In the genomic region with DNA sequence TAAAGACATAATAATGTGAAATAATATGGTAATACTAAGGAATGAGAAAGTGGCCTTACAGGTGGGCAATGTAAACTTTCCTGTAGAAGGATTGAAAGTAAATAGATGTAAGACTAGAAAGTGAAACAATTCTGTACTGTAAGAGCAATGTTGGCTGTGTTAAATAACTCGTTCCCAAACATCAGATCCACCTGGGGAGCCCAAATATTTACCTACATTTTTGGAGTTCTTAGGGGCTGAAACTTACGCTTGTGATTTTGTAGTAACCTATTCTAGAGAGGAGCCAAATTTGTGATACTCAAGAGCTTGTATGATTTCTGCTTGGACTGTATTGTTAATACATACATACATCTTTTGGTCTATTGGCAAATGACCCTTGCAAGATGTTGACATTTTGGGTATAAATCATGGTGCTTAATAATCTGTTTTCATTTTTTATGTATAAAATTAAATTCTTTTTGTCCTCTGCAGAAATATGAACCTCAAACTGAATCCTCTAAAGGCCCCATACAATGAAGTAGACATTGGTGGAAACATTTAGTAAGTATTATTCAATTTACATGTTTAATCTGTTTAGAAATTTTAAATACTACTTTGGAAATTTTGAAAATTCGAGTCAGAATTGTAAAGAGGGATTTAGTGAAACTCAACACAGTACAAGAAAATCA, we compare ENCODE assay signal across 14 cellular contexts. TPM values are rescaled to one million over a fixed set of nuclear protein-coding genes. Genes with fewer than 3 reads are reported as not detected.
A peak's percentile ranks its signal among the peaks of the same experiment; 100 is the strongest.
DNase-seq lines count a peak whose midpoint lies in the region; ATAC-seq, FAIRE-seq and TF ChIP-seq lines count a peak whose summit lies in the region.
"Had no signal": no experiment of that assay in that cellular context is flagged by ENCODE, and none has a peak within 500 bp of the region (broad histone marks: within the 10 kb centered on the region; RNA-seq: fewer than 3 reads in every experiment).

No MANE protein-coding gene starts in this region.

- no peaks in the 10 kb centered on the region for H3K9me3 Mint-ChIP-seq in nephron

- intact Hi-C loops in GM12878 (cut with micrococcal nuclease; ENCODE audit: unreplicated experiment): no loop called here

- no peak overlapping the region for H3K4me3 Mint-ChIP-seq in nephron

- in situ Hi-C loops in GM12878 (cut with MboI): no loop called here

- FAIRE-seq in A549 (lab: Jason Lieb, UNC) (peak; percentile 49), GM12878 (lab: Jason Lieb, UNC) (peak; percentile 57)
- FAIRE-seq: kidney had no signal

- H4K20me1 ChIP-seq in GM12878 (ENCODE audit: control insufficient read depth, insufficient read depth): no peaks in the 10 kb centered on the region

- 50% methylated on average over 3 of the region's 3 CpGs for WGBS in A549 (ENCODE audit: missing lambda C conversion rate)
- WGBS in GM12878 (ENCODE audit: insufficient coverage, insufficient replicate concordance, low lambda C conversion rate, missing lambda C conversion rate): 93% methylated on average over 3 of the region's 3 CpGs

- DNase-seq in A549 (ENCODE audit: low read depth in 1 of 2, low spot score in 1 of 2): no peak
- peak; percentile 0 for DNase-seq in HCEC 1CT
- DNase-seq in GM12878 (ENCODE audit: low read depth, low spot score): no peak
- no peak for DNase-seq in kidney tubule cell (ENCODE audit: low spot score)
- DNase-seq in stimulated activated CD4-positive, alpha-beta T cell treated with anti-CD3 and anti-CD28 coated beads, Interleukin-4, amount 100 ng/mL, for 1 hour: no peak
- DNase-seq in hippocampal formation (lab: John Stamatoyannopoulos, UW): no peak
- DNase-seq in foreskin fibroblast: no peak
- DNase-seq: activated CD4-positive, CD25-positive, alpha-beta regulatory T cell treated with anti-CD3 and anti-CD28 coated beads, Interleukin-2, amount 50 U/mL, for 72 hours; kidney; NCI-H2107; NK-92 treated with Interleukin-12 subunit alpha and Interleukin-12 subunit beta, amount 100 ng/mL, for 24 hours; SK-N-SH had no signal

- no peaks in the 10 kb centered on the region for H3K27me3 ChIP-seq in GM12878 (replicated peaks in 1 of 2; ENCODE audit: control insufficient read depth in 2 of 2, insufficient read depth in 2 of 2, low read length in 1 of 2)

- H3K79me2 ChIP-seq in GM12878 (ENCODE audit: control insufficient read depth, insufficient read depth, low read length): peaks cover 96% of the 10 kb centered on the region

- peak overlapping the region; percentile 47 to 71 (median 51) for H3K27ac Mint-ChIP-seq in nephron

- peaks cover 48% of the 10 kb centered on the region for H3K4me1 Mint-ChIP-seq in nephron

- H3K27ac ChIP-seq in A549 (no peak overlapping the region), GM12878 (ENCODE audit: control insufficient read depth, insufficient read depth) (no peak overlapping the region)
- H3K27ac ChIP-seq: C4-2B had no signal

- TF ChIP-seq EP300 in A549 (IDR thresholded peaks at IDR 0.05) (no peak), GM12878 (IDR thresholded peaks at IDR 0.05; ENCODE audit: borderline replicate concordance in 1 of 2, control insufficient read depth in 1 of 2, low read depth in 2 of 2, low read length in 2 of 2) (no peak)

- H3K27me3 Mint-ChIP-seq in nephron (ENCODE audit: low read depth): no peaks in the 10 kb centered on the region

- CTCF ChIA-PET in A549 (lab: Yijun Ruan, JAX): interaction anchor here (1.0 to 3.5 kb wide), 3 partner anchors 26 to 82 kb away, joined by 3 to 15 read pairs (median 3); no protein-coding TSS in a partner anchor
- CTCF ChIA-PET in GM12878 (lab: Yijun Ruan, JAX): interaction anchor here (0.9 to 2.1 kb wide), 2 partner anchors 83 to 88 kb away, joined by 3 to 6 read pairs; no protein-coding TSS in a partner anchor

- H3K4me3 ChIP-seq in A549 (no peak overlapping the region), GM12878 (no peak overlapping the region), foreskin fibroblast (ENCODE audit: low read depth in 1 of 2, low read length in 2 of 2) (no peak overlapping the region)

- TF ChIP-seq POLR2A in A549 (IDR thresholded peaks at IDR 0.05; ENCODE audit: low read length) (no peak), GM12878 (IDR thresholded peaks at IDR 0.05; ENCODE audit: low read depth, low read length) (no peak)

- BruUV-seq in GM12878 (replicated peaks; lab: Mats Ljungman, UMichigan): no TSS peak

- H3K9me3 ChIP-seq in A549 (no peaks in the 10 kb centered on the region), GM12878 (replicated peaks; ENCODE audit: control insufficient read depth, insufficient read depth, low read length) (no peaks in the 10 kb centered on the region; the same call in 1 of the 3 replicates)
- H3K9me3 ChIP-seq: SK-N-SH had no signal

- no peak overlapping the region for H3K9ac ChIP-seq in GM12878 (ENCODE audit: control insufficient read depth, insufficient read depth, low read length)
- H3K9ac ChIP-seq: SK-N-SH had no signal

- peaks cover 4 to 37% of the 10 kb centered on the region in 2 experiments; a peak in 3 of 4 replicates for H3K36me3 ChIP-seq in GM12878 (ENCODE audit: control insufficient read depth in 2 of 2, insufficient read depth in 2 of 2, low read length in 1 of 2)

- TF ChIP-seq RAD21 in A549 (conservative IDR thresholded peaks at IDR 0.05 in 1 of 2, IDR thresholded peaks at IDR 0.05 in 1 of 2): no peak
- TF ChIP-seq RAD21 in GM12878 (IDR thresholded peaks at IDR 0.05; ENCODE audit: insufficient read depth, low read depth, low read length): no peak

- SMC1A ChIA-PET in GM12878 (lab: Charles Lee; ENCODE audit: uncharacterized antibody, unreplicated experiment): interaction anchor here (1.2 to 16.8 kb wide), 3 partner anchors 13 to 60 kb away, joined by 3 to 252 read pairs (median 4); a partner anchor contains a TSS

- TF ChIP-seq CTCF in A549 (IDR thresholded peaks at IDR 0.05): no peak
- no peak for TF ChIP-seq CTCF in GM12878 (IDR thresholded peaks at IDR 0.05 in 2 of 3, conservative IDR thresholded peaks at IDR 0.05 in 1 of 3; ENCODE audit: control insufficient read depth in 2 of 3, extremely low read depth in 1 of 3, insufficient read depth in 1 of 3, low read depth in 3 of 3, low read length in 3 of 3)
- TF ChIP-seq CTCF in nephron (IDR thresholded peaks at IDR 0.05; ENCODE audit: unreplicated experiment in 3 of 3): no peak
- TF ChIP-seq CTCF in foreskin fibroblast (IDR thresholded peaks at IDR 0.05; ENCODE audit: low read depth, low read length): no peak

- H3K4me2 ChIP-seq in A549: peak overlapping the region; percentile 7; the same call in 1 of the 3 replicates
- H3K4me2 ChIP-seq in GM12878 (ENCODE audit: control insufficient read depth, insufficient read depth): no peak overlapping the region
- H3K4me2 ChIP-seq: SK-N-SH had no signal

- no peak for ATAC-seq in A549
- ATAC-seq in GM12878: peak; percentile 16

- H3K36me3 Mint-ChIP-seq in nephron (ENCODE audit: low read depth): peaks cover 87% of the 10 kb centered on the region

- POLR2A ChIA-PET in A549 (lab: Yijun Ruan, JAX) (interaction anchor here (1.1 to 6.1 kb wide), 3 partner anchors 7 to 26 kb away, joined by 3 to 46 read pairs (median 3); no protein-coding TSS in a partner anchor), GM12878 (lab: Charles Lee) (interaction anchor here (0.7 to 2.1 kb wide), 4 partner anchors 8 to 82 kb away, joined by 3 to 10 read pairs (median 8); a partner anchor contains a TSS)

- no peak overlapping the region for H2AFZ ChIP-seq in GM12878 (ENCODE audit: control insufficient read depth, low read depth, low read length)

- H3K4me1 ChIP-seq in A549: peaks cover 71% of the 10 kb centered on the region
- peaks cover 3% of the 10 kb centered on the region; the same call in 1 of the 2 replicates for H3K4me1 ChIP-seq in GM12878 (ENCODE audit: control insufficient read depth, insufficient read depth, low read length)

- RAD21 ChIA-PET in GM12878 (lab: Charles Lee; ENCODE audit: unreplicated experiment): no interaction called here

TF ChIP-seq in A549, 52 proteins besides CTCF, POLR2A, EP300 and RAD21 (continues in another document):
- TF ChIP-seq NPAS2 (CRISPR knock-in tag; IDR thresholded peaks at IDR 0.05; ENCODE audit: borderline replicate concordance) (no peak), TFCP2L1 (CRISPR knock-in tag; IDR thresholded peaks at IDR 0.05) (0 out of 2 replicates have a peak, but pooled peaks have one; percentile 23)

TF ChIP-seq in GM12878, 131 proteins besides CTCF, POLR2A, EP300 and RAD21 (continues in another document):
- TF ChIP-seq EZH2 (IDR thresholded peaks at IDR 0.05; ENCODE audit: borderline replicate concordance, control insufficient read depth, low read depth, low read length) (no peak), SRF (IDR thresholded peaks at IDR 0.05; ENCODE audit: low read depth in 2 of 2, low read length in 2 of 2) (no peak), CEBPB (IDR thresholded peaks at IDR 0.05; ENCODE audit: borderline replicate concordance in 1 of 2, low read depth in 2 of 2, low read length in 2 of 2) (no peak), MTA2 (IDR thresholded peaks at IDR 0.05; ENCODE audit: low read depth) (no peak)

RNA-seq across cellular contexts. Expression of a gene that starts 8.5 kb away (rescaled TPM):
- polyA plus RNA-seq in A549 (2011; rRNA removed) (68.2 and 88.1 TPM in 2 replicates), A549 (2017; fragmentation: RNase III; extraction: RNeasy Plus Mini Kit Qiagen cat#74134 plus additional on column Dnase treatment) (29.5 to 30.2 TPM (median 29.5 TPM) in 3 replicates), GM12878 (2011; rRNA removed) (94.7 and 100 TPM in 2 replicates), GM12878 (2014; fragmentation: Illumina TruSeq; extraction: Trizol) (88.0 and 102 TPM in 2 replicates), GM12878 (2014; fragmentation: Nextera tagmentation; extraction: Ambion mirVana) (10 to 100 TPM; 38.1 to 42.8 TPM), GM12878 (2014; rRNA removed) (59.8 and 69.9 TPM in 2 replicates), GM12878 (2016; fragmentation: Nextera tagmentation; extraction: Ambion mirVana) (10 to 100 TPM; 53.6 to 62.0 TPM)
- polyA plus RNA-seq in A549 (2012; cell fraction: cytosol; rRNA removed): 19.7 and 19.8 TPM in 2 replicates
- 42.4 and 67.4 TPM in 2 replicates for polyA plus RNA-seq in A549 (2012; cell fraction: nucleus; rRNA removed)
- 127 and 129 TPM in 2 replicates for polyA minus RNA-seq in A549 (2011; rRNA and poly(A)+ RNA removed)
- total RNA-seq in GM12878 (2013; cell fraction: nucleolus; rRNA removed): 881 and 884 TPM in 2 replicates
- total RNA-seq in GM12878 (2014; rRNA removed) (57.4 and 74.4 TPM in 2 replicates), GM12878 (2014; rRNA removed; fragmentation: Illumina TruSeq; extraction: Trizol) (64.6 and 74.9 TPM in 2 replicates), GM12878 (2021) (77.0 and 87.4 TPM in 2 replicates)
- 50.2 TPM for polyA plus RNA-seq in GM12878 (2011; ENCODE audit: low read depth)
- 65.9 and 93.5 TPM in 2 replicates for polyA plus RNA-seq in GM12878 (2011; cell fraction: cytosol; rRNA removed)
- 175 and 192 TPM in 2 replicates for polyA plus RNA-seq in GM12878 (2011; cell fraction: nucleus; rRNA removed)
- 64.4 and 66.3 TPM in 2 replicates for polyA plus RNA-seq in GM12878 (2012)
- 113 and 149 TPM in 2 replicates for polyA minus RNA-seq in GM12878 (2011; rRNA and poly(A)+ RNA removed)
- polyA minus RNA-seq in GM12878 (2011; cell fraction: cytosol; rRNA and poly(A)+ RNA removed): 40.9 and 46.5 TPM in 2 replicates
- polyA minus RNA-seq in GM12878 (2011; cell fraction: nucleus; rRNA and poly(A)+ RNA removed): 297 and 397 TPM in 2 replicates
